ENCODE assay signal across 19 cellular contexts in the genomic region with DNA sequence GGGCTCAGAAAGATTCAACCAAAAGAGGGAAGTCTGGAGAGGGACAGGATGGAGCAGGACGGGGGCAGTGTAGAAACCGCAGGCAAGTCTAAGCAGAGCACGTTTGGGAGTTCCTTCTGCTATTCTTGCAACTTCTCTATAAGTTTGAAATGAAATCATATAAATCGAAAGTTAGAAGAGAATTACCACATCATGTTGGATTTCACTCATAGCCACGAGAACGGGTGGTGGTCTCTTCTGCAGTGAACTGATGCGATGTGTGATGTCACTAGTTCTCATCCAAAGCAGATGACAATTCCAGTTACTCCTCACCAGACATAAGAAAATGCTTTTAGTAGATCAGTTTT. TPM values are rescaled to one million over a fixed set of nuclear protein-coding genes. Genes with fewer than 3 reads are reported as not detected.
DNase-seq lines count a peak whose midpoint lies in the region; ATAC-seq and TF ChIP-seq lines count a peak whose summit lies in the region.
"Had no signal": no experiment of that assay in that cellular context is flagged by ENCODE, and none has a peak within 500 bp of the region (broad histone marks: within the 10 kb centered on the region; RNA-seq: fewer than 3 reads in every experiment).

No MANE protein-coding gene starts in this region.

- H3K27ac Mint-ChIP-seq in activated CD4-positive, alpha-beta T cell treated with anti-CD3 and anti-CD28 coated beads, Interleukin-2, amount 10 ng/mL, durations not matched to agents 24 days and 14 days = peak overlapping the region; percentile 15
- H3K27ac Mint-ChIP-seq in H9 = no peak overlapping the region

- H2BK20ac ChIP-seq in H9 (ENCODE audit: low read depth, low read length, poor library complexity, severe bottlenecking) = no peak overlapping the region

- H2BK12ac ChIP-seq in H9 (ENCODE audit: insufficient read length, low read depth, low read length) = no peak overlapping the region

- H3K36me3 ChIP-seq in OCI-LY7 (ENCODE audit: insufficient read depth, low read length) = no peaks in the 10 kb centered on the region
- H3K36me3 ChIP-seq: suprapubic skin had no signal

- H3K4me3 ChIP-seq in epithelial cell of esophagus (ENCODE audit: low read length) = no peak overlapping the region
- H3K4me3 ChIP-seq in OCI-LY7 (ENCODE audit: low read depth, low read length, poor library complexity, severe bottlenecking) = no peak overlapping the region
- H3K4me3 ChIP-seq: suprapubic skin had no signal

- H3K27me3 Mint-ChIP-seq in activated CD4-positive, alpha-beta T cell treated with anti-CD3 and anti-CD28 coated beads, Interleukin-2, amount 10 ng/mL, durations not matched to agents 24 days and 14 days = no peaks in the 10 kb centered on the region
- H3K27me3 Mint-ChIP-seq in H9 (ENCODE audit: low read depth) = peaks cover 95% of the 10 kb centered on the region

- peaks cover 30% of the 10 kb centered on the region for H3K36me3 Mint-ChIP-seq in activated CD4-positive, alpha-beta T cell treated with anti-CD3 and anti-CD28 coated beads, Interleukin-2, amount 10 ng/mL, durations not matched to agents 24 days and 14 days (ENCODE audit: low read depth)
- peaks cover 0 to 12% (median 5%) of the 10 kb centered on the region in 3 experiments; a peak in 5 of 7 replicates for H3K36me3 Mint-ChIP-seq in H9 (ENCODE audit: insufficient read depth in 1 of 3, low read depth in 3 of 3)

- no peaks in the 10 kb centered on the region for H3K79me1 ChIP-seq in H9 (ENCODE audit: insufficient read depth, low read depth, low read length, poor library complexity, severe bottlenecking)

- H3K4me2 ChIP-seq in H9 (ENCODE audit: insufficient read depth, insufficient read length, low read length) (no peak overlapping the region), OCI-LY7 (ENCODE audit: low read length) (no peak overlapping the region)

- no peak overlapping the region for H3K18ac ChIP-seq in H9 (ENCODE audit: insufficient read length, low read depth, low read length)

- H4K20me1 ChIP-seq in H9 (ENCODE audit: control insufficient read depth, insufficient read depth, insufficient read length) (no peaks in the 10 kb centered on the region), OCI-LY7 (ENCODE audit: insufficient read depth, low read length) (no peaks in the 10 kb centered on the region)

- H3K23ac ChIP-seq in H9 (ENCODE audit: insufficient read length, low read depth, low read length) = no peak overlapping the region

- CTCF ChIA-PET in OCI-LY7 (lab: Charles Lee; ENCODE audit: unreplicated experiment) = no interaction called here

- peaks cover 12% of the 10 kb centered on the region for H3K4me1 Mint-ChIP-seq in activated CD4-positive, alpha-beta T cell treated with anti-CD3 and anti-CD28 coated beads, Interleukin-2, amount 10 ng/mL, durations not matched to agents 24 days and 14 days
- no peaks in the 10 kb centered on the region for H3K4me1 Mint-ChIP-seq in H9

- no TSS peak for BruUV-seq in OCI-LY7 (replicated peaks; lab: Mats Ljungman, UMichigan)

- no peak overlapping the region for H3K27ac ChIP-seq in H9 (ENCODE audit: insufficient read length, low read depth, low read length)
- no peak overlapping the region for H3K27ac ChIP-seq in OCI-LY7 (ENCODE audit: low read depth, low read length, poor library complexity, severe bottlenecking)
- H3K27ac ChIP-seq: RWPE1, suprapubic skin had no signal

- no CpG with 5 or more reads among the region's 7 CpGs for WGBS in H9 (ENCODE audit: extremely low coverage, insufficient read length, low lambda C conversion rate)

- H3K9me2 ChIP-seq in OCI-LY7 (ENCODE audit: insufficient read depth, low read length) = no peaks in the 10 kb centered on the region

- no peaks in the 10 kb centered on the region for H3K23me2 ChIP-seq in H9 (ENCODE audit: insufficient read length, low read depth, low read length, poor library complexity, severe bottlenecking)

- no peak overlapping the region for H3T11ph ChIP-seq in H9 (ENCODE audit: low read length)

- no peak overlapping the region for H4K5ac ChIP-seq in H9 (ENCODE audit: insufficient read length, low read depth, low read length)

- no peak overlapping the region for H3K56ac ChIP-seq in H9 (ENCODE audit: insufficient read length, low read depth, low read length)

- H3K27me3 ChIP-seq in H9 (ENCODE audit: insufficient read depth, low read length) = peaks cover 7% of the 10 kb centered on the region; the same call in 1 of the 2 replicates

- H3K4me1 ChIP-seq in H9 (ENCODE audit: insufficient read depth, low read length) (no peaks in the 10 kb centered on the region), OCI-LY7 (ENCODE audit: insufficient read depth, low read length, poor library complexity, severe bottlenecking) (no peaks in the 10 kb centered on the region)

- no peak overlapping the region for H2AK5ac ChIP-seq in H9 (ENCODE audit: insufficient read length, low read length)

- TF ChIP-seq CTCF in epithelial cell of esophagus (IDR thresholded peaks at IDR 0.05; ENCODE audit: insufficient read depth, low read depth, low read length, missing control alignments) (no peak), H9 (conservative IDR thresholded peaks at IDR 0.05) (no peak), OCI-LY7 (conservative IDR thresholded peaks at IDR 0.05; ENCODE audit: low read length) (no peak)

- no peak overlapping the region for H2BK15ac ChIP-seq in H9 (ENCODE audit: low read depth, low read length)

- no peak overlapping the region for H4K8ac ChIP-seq in H9 (replicated peaks; ENCODE audit: insufficient read length, low read depth, low read length)

- no peak overlapping the region for H2BK120ac ChIP-seq in H9 (ENCODE audit: low read depth, low read length, poor library complexity, severe bottlenecking)

- POLR2A ChIA-PET in OCI-LY7 (lab: Charles Lee) = no interaction called here

- H2AFZ ChIP-seq in H9 (ENCODE audit: low read length) = no peak overlapping the region
- no peak overlapping the region for H2AFZ ChIP-seq in OCI-LY7 (ENCODE audit: low read length)

- no peak overlapping the region for H3K9ac ChIP-seq in H9 (ENCODE audit: extremely low read depth, insufficient read length, low read length)

- intact Hi-C loops in activated CD4-positive, alpha-beta T cell treated with anti-CD3 and anti-CD28 coated beads, Interleukin-2, amount 10 ng/mL, durations not matched to agents 24 days and 14 days (cut with micrococcal nuclease) = no loop called here
- intact Hi-C loops in sciatic nerve (cut with DNase I) (no loop called here), OCI-LY7 (cut with micrococcal nuclease; ENCODE audit: unreplicated experiment) (no loop called here)

- peak overlapping the region; percentile 59 for H3K4me3 Mint-ChIP-seq in activated CD4-positive, alpha-beta T cell treated with anti-CD3 and anti-CD28 coated beads, Interleukin-2, amount 10 ng/mL, durations not matched to agents 24 days and 14 days
- H3K4me3 Mint-ChIP-seq in H9 = no peak overlapping the region

- no peak overlapping the region for H2BK5ac ChIP-seq in H9 (ENCODE audit: insufficient read length, low read length)

- no peaks in the 10 kb centered on the region for H3K79me2 ChIP-seq in H9 (ENCODE audit: insufficient read depth, low read length)
- H3K79me2 ChIP-seq in OCI-LY7 (ENCODE audit: insufficient read depth, low read depth, low read length) = no peaks in the 10 kb centered on the region

- H4K91ac ChIP-seq in H9 (ENCODE audit: insufficient read length, low read depth, low read length) = no peak overlapping the region

- H3K9me3 ChIP-seq in H9 (ENCODE audit: control insufficient read depth, low read depth, low read length) = peaks cover 11% of the 10 kb centered on the region
- peaks cover 4% of the 10 kb centered on the region; the same call in 1 of the 2 replicates for H3K9me3 ChIP-seq in OCI-LY7 (ENCODE audit: low read length)
- H3K9me3 ChIP-seq: suprapubic skin had no signal

- peak; percentile 72 for ATAC-seq in sciatic nerve

- no peak overlapping the region for H3K4ac ChIP-seq in H9 (ENCODE audit: low read depth, low read length)

- DNase-seq in activated CD4-positive, alpha-beta T cell treated with anti-CD3 and anti-CD28 coated beads, Interleukin-2, amount 10 ng/mL, durations not matched to agents 24 days and 14 days = peak; percentile 54
- no peak for DNase-seq in activated CD4-positive, alpha-beta T cell treated with anti-CD3 and anti-CD28 coated beads, Interleukin-2, amount 50 U/mL, for 1 hour
- peak; percentile 38 for DNase-seq in SIG-M5 (lab: John Stamatoyannopoulos, UW)
- peak; percentile 6 for DNase-seq in epithelial cell of esophagus (ENCODE audit: low read depth)
- no peak for DNase-seq in sciatic nerve (ENCODE audit: low spot score)
- no peak for DNase-seq in H9
- DNase-seq in NCI-H2107 treated with DMSO at 0.1 percent for 48 hours (lab: John Stamatoyannopoulos, UW; ENCODE audit: unreplicated experiment) = no peak
- no peak for DNase-seq in OCI-LY7 (ENCODE audit: low spot score)
- DNase-seq: activated CD4-positive, alpha-beta T cell treated with anti-CD3 and anti-CD28 coated beads for 4 hours; DND-41; effector CD4-positive, alpha-beta T cell; mammary epithelial cell; NCI-H2227 treated with DMSO at 0.1 percent for 48 hours; stimulated activated CD4-positive, alpha-beta T cell treated with anti-CD3 and anti-CD28 coated beads, Interleukin-4, amount 100 ng/mL, for 24 hours had no signal

- peaks cover 10% of the 10 kb centered on the region for H3K9me3 Mint-ChIP-seq in activated CD4-positive, alpha-beta T cell treated with anti-CD3 and anti-CD28 coated beads, Interleukin-2, amount 10 ng/mL, durations not matched to agents 24 days and 14 days
- H3K9me3 Mint-ChIP-seq in H9 = peaks cover 33 to 44% of the 10 kb centered on the region in 2 experiments

- no peak overlapping the region for H3K14ac ChIP-seq in H9 (ENCODE audit: insufficient read depth, low read length)

RNA-seq across cellular contexts. Expression of a gene that starts 36.0 kb away (rescaled TPM):
- 6.4 TPM in 2 replicates for total RNA-seq in activated CD4-positive, alpha-beta T cell treated with anti-CD3 and anti-CD28 coated beads, Interleukin-2, amount 10 ng/mL, durations not matched to agents 24 days and 14 days
- total RNA-seq in sciatic nerve (6.2 TPM), H9 (2021) (2.2 and 2.3 TPM in 2 replicates), OCI-LY7 (2022) (1.3 and 1.8 TPM in 2 replicates)
- total RNA-seq in OCI-LY7 (2014; rRNA removed; shearing (Covaris generic)) = 0.22 and 0.72 TPM in 2 replicates
- total RNA-seq: A673, astrocyte had no signal

RNA-seq across cellular contexts. Expression of a gene that starts 36.5 kb away (rescaled TPM):
- total RNA-seq in activated CD4-positive, alpha-beta T cell treated with anti-CD3 and anti-CD28 coated beads, Interleukin-2, amount 10 ng/mL, durations not matched to agents 24 days and 14 days = not detected in 2 replicates
- not detected for total RNA-seq in sciatic nerve
- 0.09 TPM in 1 of 2 replicates, not detected in the other for total RNA-seq in H9 (2021)
- not detected in 2 replicates for total RNA-seq in OCI-LY7 (2014; rRNA removed; shearing (Covaris generic))
- not detected in 2 replicates for total RNA-seq in OCI-LY7 (2022)
- total RNA-seq: A673, astrocyte, mammary epithelial cell, pulmonary artery endothelial cell had no signal

Comparison
In these comparisons a context has a peak if more than half of its experiments do, and no peak if none do; other contexts are left out.
1. DNase-seq: peak in activated CD4-positive, alpha-beta T cell treated with anti-CD3 and anti-CD28 coated beads, Interleukin-2, amount 10 ng/mL, durations not matched to agents 24 days and 14 days (single experiment), SIG-M5 (single experiment) and epithelial cell of esophagus (single experiment); none in activated CD4-positive, alpha-beta T cell treated with anti-CD3 and anti-CD28 coated beads, Interleukin-2, amount 50 U/mL, for 1 hour (single experiment), sciatic nerve (single experiment), H9 (single experiment), NCI-H2107 treated with DMSO at 0.1 percent for 48 hours (single experiment) and OCI-LY7 (single experiment).